ENCODE assay signal across 21 cellular contexts in genomic region chr13:113351514-113352026, GRCh38. TPM values are rescaled to one million over a fixed set of nuclear protein-coding genes. Genes with fewer than 3 reads are reported as not detected.
A peak's percentile ranks its signal among the peaks of the same experiment; 100 is the strongest.
DNase-seq lines count a peak whose midpoint lies in the region; ATAC-seq and TF ChIP-seq lines count a peak whose summit lies in the region.
"Had no signal": no experiment of that assay in that cellular context is flagged by ENCODE, and none has a peak within 500 bp of the region (broad histone marks: within the 10 kb centered on the region; RNA-seq: fewer than 3 reads in every experiment).

No MANE protein-coding gene starts in this region.

- TF ChIP-seq CTCF in gastroesophageal sphincter (IDR thresholded peaks at IDR 0.05) (no peak), upper lobe of right lung (IDR thresholded peaks at IDR 0.05) (no peak)

- peak; percentile 39 for ATAC-seq in gastroesophageal sphincter
- ATAC-seq in upper lobe of right lung = peak; percentile 83
- no peak for ATAC-seq in HG02571 (IDR thresholded peaks at IDR 0.05; ENCODE audit: unreplicated experiment)
- ATAC-seq in HG03175 (IDR thresholded peaks at IDR 0.05; ENCODE audit: unreplicated experiment) = no peak
- ATAC-seq: activated CD8-positive, alpha-beta T cell treated with anti-CD3 and anti-CD28 coated beads, Interleukin-2, amount 10 ng/mL, durations not matched to agents 7 days and 5 days; GM23338 had no signal

- no peak overlapping the region for H3K4me3 ChIP-seq in gastroesophageal sphincter
- H3K4me3 ChIP-seq in upper lobe of right lung = no peak overlapping the region
- H3K4me3 ChIP-seq: GM23338, tibial artery had no signal

- 55 to 74% methylated on average over 4 to 8 of the region's 17 CpGs for WGBS in gastroesophageal sphincter (ENCODE audit: low coverage in 1 of 2), 2 donors

- H3K9me3 ChIP-seq in gastroesophageal sphincter = no peaks in the 10 kb centered on the region
- H3K9me3 ChIP-seq in upper lobe of right lung = no peaks in the 10 kb centered on the region
- H3K9me3 ChIP-seq: Caco-2, tibial artery had no signal

- H3K36me3 ChIP-seq in gastroesophageal sphincter = peaks cover 0 to 54% of the 10 kb centered on the region in 2 donors
- H3K36me3 ChIP-seq in upper lobe of right lung = no peaks in the 10 kb centered on the region
- H3K36me3 ChIP-seq: neutrophil had no signal

- no peaks in the 10 kb centered on the region for H3K27me3 ChIP-seq in gastroesophageal sphincter
- H3K27me3 ChIP-seq in upper lobe of right lung = no peaks in the 10 kb centered on the region
- H3K27me3 ChIP-seq: neutrophil, tibial artery had no signal

- no peak for TF ChIP-seq EP300 in gastroesophageal sphincter (IDR thresholded peaks at IDR 0.05)

- H3K27ac ChIP-seq in gastroesophageal sphincter (no peak overlapping the region), upper lobe of right lung (no peak overlapping the region)
- H3K27ac ChIP-seq: neutrophil, tibial artery had no signal

- intact Hi-C loops in upper lobe of right lung (cut with DNase I) = no loop called here

- no peak for TF ChIP-seq POLR2A in gastroesophageal sphincter (IDR thresholded peaks at IDR 0.05)

- no peaks in the 10 kb centered on the region for H3K4me1 ChIP-seq in gastroesophageal sphincter
- peaks cover 6% of the 10 kb centered on the region for H3K4me1 ChIP-seq in upper lobe of right lung
- H3K4me1 ChIP-seq: Caco-2, tibial artery had no signal

- DNase-seq in activated effector memory CD4-positive, alpha-beta T cell treated with anti-CD3 and anti-CD28 coated beads, Interleukin-2, amount 50 U/mL, for 16 hours = peak; percentile 41
- no peak for DNase-seq in activated effector memory CD4-positive, alpha-beta T cell treated with Interleukin-2 at 50 U/mL for 16 hours
- DNase-seq in medulla oblongata (ENCODE audit: extremely low spot score) (peak; percentile 22), upper lobe of right lung (peak; percentile 55), SW480 (ENCODE audit: low spot score) (no peak)
- DNase-seq: activated CD4-positive, alpha-beta T cell treated with anti-CD3 and anti-CD28 coated beads for 1 hour; activated CD8-positive, alpha-beta T cell treated with anti-CD3 and anti-CD28 coated beads, Interleukin-2, amount 10 ng/mL, durations not matched to agents 7 days and 5 days; activated naive CD4-positive, alpha-beta T cell; Caco-2; cortex of kidney; DND-41; glutamatergic neuron; MM.1S; stimulated activated CD4-positive, alpha-beta T cell treated with anti-CD3 and anti-CD28 coated beads, Interleukin-4, amount 100 ng/mL, for 24 hours; stimulated activated naive CD4-positive, alpha-beta T cell treated with Interleukin-2 at 50 U/mL for 16 hours; tibial artery had no signal

RNA-seq across cellular contexts. Expression of gene GRTP1, which starts 12.4 kb away (rescaled TPM):
- 10 to 100 TPM in 2 of 4 donors, 1 to 10 TPM in 2; 4.7 to 14.0 (median 8.5) TPM for total RNA-seq in gastroesophageal sphincter
- 6.1 TPM for total RNA-seq in upper lobe of right lung
- total RNA-seq: activated CD8-positive, alpha-beta T cell treated with anti-CD3 and anti-CD28 coated beads, Interleukin-2, amount 10 ng/mL, durations not matched to agents 7 days and 5 days had no signal

RNA-seq across cellular contexts. Expression of gene LAMP1, which starts 54.5 kb away (rescaled TPM):
- total RNA-seq in gastroesophageal sphincter (100 to 1,000 TPM in 3 of 4 donors, 10 to 100 TPM in 1; 97.9 to 151 (median 128) TPM), upper lobe of right lung (332 TPM)

Comparison
In these comparisons a context has a peak if more than half of its experiments do, and no peak if none do; other contexts are left out.
1. DNase-seq: peak in activated effector memory CD4-positive, alpha-beta T cell treated with anti-CD3 and anti-CD28 coated beads, Interleukin-2, amount 50 U/mL, for 16 hours (single experiment), medulla oblongata (single experiment) and upper lobe of right lung (single experiment); none in activated effector memory CD4-positive, alpha-beta T cell treated with Interleukin-2 at 50 U/mL for 16 hours (single experiment) and SW480 (single experiment).
2. ATAC-seq: peak in gastroesophageal sphincter (single experiment) and upper lobe of right lung (single experiment); none in HG02571 (single experiment) and HG03175 (single experiment).